ENCODE assay signal across 1 cellular context in the genomic region with DNA sequence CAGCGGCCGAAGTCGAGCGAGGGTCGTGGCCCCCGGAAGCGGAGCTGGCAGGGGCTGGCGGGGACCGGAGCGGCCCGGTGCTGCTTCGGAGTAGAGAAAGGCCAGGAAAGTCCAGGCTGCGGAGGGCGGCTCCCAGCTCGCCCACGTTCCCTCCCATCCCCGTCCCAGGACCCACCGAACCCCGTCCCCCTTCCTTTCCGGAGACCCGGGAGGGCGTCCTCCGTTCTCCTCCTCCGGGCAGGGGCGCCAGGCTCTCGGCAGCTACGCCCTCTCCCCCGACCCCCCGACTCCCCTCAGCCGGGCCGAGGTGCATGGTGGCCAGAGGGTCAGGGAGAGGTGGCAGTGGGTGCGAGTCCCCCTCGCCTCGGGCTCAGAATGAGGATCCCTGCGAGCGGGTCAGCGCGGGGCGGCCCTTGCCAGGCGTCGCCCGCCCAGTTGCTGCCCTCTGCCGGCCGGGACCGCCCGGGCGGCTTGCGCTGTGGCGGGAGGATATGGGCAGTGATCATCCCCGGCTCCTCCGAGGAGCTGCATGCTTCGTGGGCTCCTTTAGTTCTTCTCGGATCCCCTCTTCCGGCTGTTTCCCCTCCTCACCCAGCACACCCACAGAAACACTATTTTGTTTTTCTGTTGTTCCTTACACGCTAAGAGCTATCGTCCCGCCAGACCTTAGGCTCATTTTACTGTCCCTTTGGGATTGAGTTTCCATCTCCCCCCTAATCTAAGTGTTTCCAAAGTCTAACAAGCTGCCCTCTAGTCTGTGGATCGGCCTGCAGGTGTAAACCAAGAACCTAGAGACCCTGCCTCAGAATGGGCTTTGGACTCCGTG.
TF ChIP-seq lines count a peak whose summit lies in the region.

No MANE protein-coding gene starts in this region.

TF ChIP-seq in K562, 482 proteins besides CTCF, POLR2A, EP300 and RAD21 (continued from another document):
- TF ChIP-seq, protein P1, sequence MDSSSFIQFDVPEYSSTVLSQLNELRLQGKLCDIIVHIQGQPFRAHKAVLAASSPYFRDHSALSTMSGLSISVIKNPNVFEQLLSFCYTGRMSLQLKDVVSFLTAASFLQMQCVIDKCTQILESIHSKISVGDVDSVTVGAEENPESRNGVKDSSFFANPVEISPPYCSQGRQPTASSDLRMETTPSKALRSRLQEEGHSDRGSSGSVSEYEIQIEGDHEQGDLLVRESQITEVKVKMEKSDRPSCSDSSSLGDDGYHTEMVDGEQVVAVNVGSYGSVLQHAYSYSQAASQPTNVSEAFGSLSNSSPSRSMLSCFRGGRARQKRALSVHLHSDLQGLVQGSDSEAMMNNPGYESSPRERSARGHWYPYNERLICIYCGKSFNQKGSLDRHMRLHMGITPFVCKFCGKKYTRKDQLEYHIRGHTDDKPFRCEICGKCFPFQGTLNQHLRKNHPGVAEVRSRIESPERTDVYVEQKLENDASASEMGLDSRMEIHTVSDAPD (CRISPR knock-in tag; IDR thresholded peaks at IDR 0.05): no peak
- TF ChIP-seq CXXC5 (CRISPR knock-in tag; IDR thresholded peaks at IDR 0.05) (peak; percentile 58), CCNT2 (IDR thresholded peaks at IDR 0.05; ENCODE audit: borderline replicate concordance, extremely low read depth, insufficient read length, low read depth, low read length) (peak; percentile 33), TAF1 (IDR thresholded peaks at IDR 0.05; ENCODE audit: control insufficient read depth, extremely low read depth, insufficient read depth, low read length, severe bottlenecking) (peak; percentile 81), RB1 (IDR thresholded peaks at IDR 0.05; ENCODE audit: low read depth) (peak; percentile 94), ZNF140 (CRISPR knock-in tag; IDR thresholded peaks at IDR 0.05) (no peak), MED1 (CRISPR knock-in tag; IDR thresholded peaks at IDR 0.05; ENCODE audit: borderline replicate concordance) (0 out of 2 replicates have a peak, but pooled peaks have one; percentile 3), MYC (IDR thresholded peaks at IDR 0.05; ENCODE audit: low read depth, low read length) (peak; percentile 43; the same call in 1 of the 2 replicates), MYC (CRISPR knock-in tag; IDR thresholded peaks at IDR 0.05; ENCODE audit: borderline replicate concordance, low read depth) (no peak), ARID2 (IDR thresholded peaks at IDR 0.05) (0 out of 2 replicates have a peak, but pooled peaks have one; percentile 3), CHD1 (IDR thresholded peaks at IDR 0.05; ENCODE audit: low read length) (peak; percentile 36), BCOR (IDR thresholded peaks at IDR 0.05) (peak; percentile 39; the same call in 1 of the 2 replicates), ZNF12 (CRISPR knock-in tag; IDR thresholded peaks at IDR 0.05) (0 out of 2 replicates have a peak, but pooled peaks have one; percentile 41), SP1 (CRISPR knock-in tag; IDR thresholded peaks at IDR 0.05) (peak; percentile 64), CTBP1 (IDR thresholded peaks at IDR 0.05; ENCODE audit: borderline replicate concordance) (peak; percentile 61), E2F6 (IDR thresholded peaks at IDR 0.05; ENCODE audit: borderline replicate concordance in 1 of 2, extremely low read depth in 1 of 2, insufficient read depth in 1 of 2, insufficient read length in 1 of 2, low read depth in 1 of 2, low read length in 1 of 2, poor library complexity in 1 of 2, severe bottlenecking in 1 of 2) (peak; percentile 82 to 96), KDM2B (CRISPR knock-in tag; IDR thresholded peaks at IDR 0.05) (0 out of 2 replicates have a peak, but pooled peaks have one; percentile 15), NBN (IDR thresholded peaks at IDR 0.05; ENCODE audit: low read depth) (0 out of 2 replicates have a peak, but pooled peaks have one; percentile 21), ELK1 (CRISPR knock-in tag; IDR thresholded peaks at IDR 0.05) (no peak), ARNT (IDR thresholded peaks at IDR 0.05) (0 out of 4 replicates have a peak, but pooled peaks of 1 of the 2 experiments have one; percentile 41), FUS (optimal IDR thresholded peaks at IDR 0.05; ENCODE audit: low read depth, low read length) (peak; percentile 35)
- TF ChIP-seq, protein P2, sequence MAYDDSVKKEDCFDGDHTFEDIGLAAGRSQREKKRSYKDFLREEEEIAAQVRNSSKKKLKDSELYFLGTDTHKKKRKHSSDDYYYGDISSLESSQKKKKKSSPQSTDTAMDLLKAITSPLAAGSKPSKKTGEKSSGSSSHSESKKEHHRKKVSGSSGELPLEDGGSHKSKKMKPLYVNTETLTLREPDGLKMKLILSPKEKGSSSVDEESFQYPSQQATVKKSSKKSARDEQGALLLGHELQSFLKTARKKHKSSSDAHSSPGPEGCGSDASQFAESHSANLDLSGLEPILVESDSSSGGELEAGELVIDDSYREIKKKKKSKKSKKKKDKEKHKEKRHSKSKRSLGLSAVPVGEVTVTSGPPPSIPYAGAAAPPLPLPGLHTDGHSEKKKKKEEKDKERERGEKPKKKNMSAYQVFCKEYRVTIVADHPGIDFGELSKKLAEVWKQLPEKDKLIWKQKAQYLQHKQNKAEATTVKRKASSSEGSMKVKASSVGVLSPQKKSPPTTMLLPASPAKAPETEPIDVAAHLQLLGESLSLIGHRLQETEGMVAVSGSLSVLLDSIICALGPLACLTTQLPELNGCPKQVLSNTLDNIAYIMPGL (CRISPR knock-in tag; IDR thresholded peaks at IDR 0.05): 0 out of 2 replicates have a peak, but pooled peaks have one; percentile 30
- TF ChIP-seq, protein P3, sequence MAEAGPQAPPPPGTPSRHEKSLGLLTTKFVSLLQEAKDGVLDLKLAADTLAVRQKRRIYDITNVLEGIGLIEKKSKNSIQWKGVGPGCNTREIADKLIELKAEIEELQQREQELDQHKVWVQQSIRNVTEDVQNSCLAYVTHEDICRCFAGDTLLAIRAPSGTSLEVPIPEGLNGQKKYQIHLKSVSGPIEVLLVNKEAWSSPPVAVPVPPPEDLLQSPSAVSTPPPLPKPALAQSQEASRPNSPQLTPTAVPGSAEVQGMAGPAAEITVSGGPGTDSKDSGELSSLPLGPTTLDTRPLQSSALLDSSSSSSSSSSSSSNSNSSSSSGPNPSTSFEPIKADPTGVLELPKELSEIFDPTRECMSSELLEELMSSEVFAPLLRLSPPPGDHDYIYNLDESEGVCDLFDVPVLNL (CRISPR knock-in tag; IDR thresholded peaks at IDR 0.05; ENCODE audit: low read depth): no peak
- TF ChIP-seq, protein P4, sequence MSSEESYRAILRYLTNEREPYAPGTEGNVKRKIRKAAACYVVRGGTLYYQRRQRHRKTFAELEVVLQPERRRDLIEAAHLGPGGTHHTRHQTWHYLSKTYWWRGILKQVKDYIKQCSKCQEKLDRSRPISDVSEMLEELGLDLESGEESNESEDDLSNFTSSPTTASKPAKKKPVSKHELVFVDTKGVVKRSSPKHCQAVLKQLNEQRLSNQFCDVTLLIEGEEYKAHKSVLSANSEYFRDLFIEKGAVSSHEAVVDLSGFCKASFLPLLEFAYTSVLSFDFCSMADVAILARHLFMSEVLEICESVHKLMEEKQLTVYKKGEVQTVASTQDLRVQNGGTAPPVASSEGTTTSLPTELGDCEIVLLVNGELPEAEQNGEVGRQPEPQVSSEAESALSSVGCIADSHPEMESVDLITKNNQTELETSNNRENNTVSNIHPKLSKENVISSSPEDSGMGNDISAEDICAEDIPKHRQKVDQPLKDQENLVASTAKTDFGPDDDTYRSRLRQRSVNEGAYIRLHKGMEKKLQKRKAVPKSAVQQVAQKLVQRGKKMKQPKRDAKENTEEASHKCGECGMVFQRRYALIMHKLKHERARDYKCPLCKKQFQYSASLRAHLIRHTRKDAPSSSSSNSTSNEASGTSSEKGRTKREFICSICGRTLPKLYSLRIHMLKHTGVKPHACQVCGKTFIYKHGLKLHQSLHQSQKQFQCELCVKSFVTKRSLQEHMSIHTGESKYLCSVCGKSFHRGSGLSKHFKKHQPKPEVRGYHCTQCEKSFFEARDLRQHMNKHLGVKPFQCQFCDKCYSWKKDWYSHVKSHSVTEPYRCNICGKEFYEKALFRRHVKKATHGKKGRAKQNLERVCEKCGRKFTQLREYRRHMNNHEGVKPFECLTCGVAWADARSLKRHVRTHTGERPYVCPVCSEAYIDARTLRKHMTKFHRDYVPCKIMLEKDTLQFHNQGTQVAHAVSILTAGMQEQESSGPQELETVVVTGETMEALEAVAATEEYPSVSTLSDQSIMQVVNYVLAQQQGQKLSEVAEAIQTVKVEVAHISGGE (CRISPR knock-in tag; IDR thresholded peaks at IDR 0.05): peak in 1 of 3 experiments; percentile 60; a peak in 1 of 6 replicates
- TF ChIP-seq, protein P5, sequence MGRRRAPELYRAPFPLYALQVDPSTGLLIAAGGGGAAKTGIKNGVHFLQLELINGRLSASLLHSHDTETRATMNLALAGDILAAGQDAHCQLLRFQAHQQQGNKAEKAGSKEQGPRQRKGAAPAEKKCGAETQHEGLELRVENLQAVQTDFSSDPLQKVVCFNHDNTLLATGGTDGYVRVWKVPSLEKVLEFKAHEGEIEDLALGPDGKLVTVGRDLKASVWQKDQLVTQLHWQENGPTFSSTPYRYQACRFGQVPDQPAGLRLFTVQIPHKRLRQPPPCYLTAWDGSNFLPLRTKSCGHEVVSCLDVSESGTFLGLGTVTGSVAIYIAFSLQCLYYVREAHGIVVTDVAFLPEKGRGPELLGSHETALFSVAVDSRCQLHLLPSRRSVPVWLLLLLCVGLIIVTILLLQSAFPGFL (CRISPR knock-in tag; IDR thresholded peaks at IDR 0.05): no peak
- TF ChIP-seq, protein P6, sequence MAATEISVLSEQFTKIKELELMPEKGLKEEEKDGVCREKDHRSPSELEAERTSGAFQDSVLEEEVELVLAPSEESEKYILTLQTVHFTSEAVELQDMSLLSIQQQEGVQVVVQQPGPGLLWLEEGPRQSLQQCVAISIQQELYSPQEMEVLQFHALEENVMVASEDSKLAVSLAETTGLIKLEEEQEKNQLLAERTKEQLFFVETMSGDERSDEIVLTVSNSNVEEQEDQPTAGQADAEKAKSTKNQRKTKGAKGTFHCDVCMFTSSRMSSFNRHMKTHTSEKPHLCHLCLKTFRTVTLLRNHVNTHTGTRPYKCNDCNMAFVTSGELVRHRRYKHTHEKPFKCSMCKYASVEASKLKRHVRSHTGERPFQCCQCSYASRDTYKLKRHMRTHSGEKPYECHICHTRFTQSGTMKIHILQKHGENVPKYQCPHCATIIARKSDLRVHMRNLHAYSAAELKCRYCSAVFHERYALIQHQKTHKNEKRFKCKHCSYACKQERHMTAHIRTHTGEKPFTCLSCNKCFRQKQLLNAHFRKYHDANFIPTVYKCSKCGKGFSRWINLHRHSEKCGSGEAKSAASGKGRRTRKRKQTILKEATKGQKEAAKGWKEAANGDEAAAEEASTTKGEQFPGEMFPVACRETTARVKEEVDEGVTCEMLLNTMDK (IDR thresholded peaks at IDR 0.05; ENCODE audit: borderline replicate concordance, insufficient read depth, low read depth, low read length, poor library complexity, severe bottlenecking): peak; percentile 73
